Comparison of ENCODE assay signal across 28 cellular contexts in genomic region chr6:54920628-54921027, GRCh38.
"Had no signal": no experiment of that assay in that cellular context is flagged by ENCODE, and none has a peak within 500 bp of the region (broad histone marks: within the 10 kb centered on the region; RNA-seq: fewer than 3 reads in every experiment).

No MANE protein-coding gene starts in this region.

- H3K27ac ChIP-seq: cardiac muscle cell, coronary artery, dorsolateral prefrontal cortex, gastrocnemius medialis, neutrophil, ovary, right lobe of liver, skin epidermis, thoracic aorta had no signal

- H3K4me3 ChIP-seq: cardiac muscle cell, coronary artery, dorsolateral prefrontal cortex, gastrocnemius medialis, ovary, right lobe of liver, skin epidermis, thoracic aorta had no signal

- H3K27me3 ChIP-seq: cardiac muscle cell, dorsolateral prefrontal cortex, gastrocnemius medialis, neutrophil, ovary, right lobe of liver had no signal

- H3K4me1 ChIP-seq: gastrocnemius medialis, right lobe of liver had no signal

- ATAC-seq: activated CD8-positive, alpha-beta T cell treated with anti-CD3 and anti-CD28 coated beads for 36 hours; activated T-cell treated with anti-CD3 and anti-CD28 coated beads, Interleukin-2, amount 50 U/mL, for 4 hours; activated T-helper 17 cell treated with anti-CD3 and anti-CD28 coated beads, Interleukin-2, amount 50 U/mL, for 72 hours; effector memory CD8-positive, alpha-beta T cell; esophagus mucosa; gastrocnemius medialis; left cardiac atrium; left ventricle myocardium superior; right lobe of liver; stimulated activated effector memory CD8-positive, alpha-beta T cell treated with anti-CD3 and anti-CD28 coated beads, Interleukin-12 subunit alpha, Interleukin-12 subunit beta, amount 100 ng/mL, for 72 hours had no signal

- DNase-seq: activated B cell treated with CpG ODN at 0.5 μM for 24 hours; activated CD4-positive, alpha-beta T cell treated with anti-CD3 and anti-CD28 coated beads, Interleukin-2, amount 50 U/mL, for 1 hour; activated CD8-positive, alpha-beta T cell treated with anti-CD3 and anti-CD28 coated beads for 36 hours; activated gamma-delta T cell treated with Interleukin-2 at 50 U/mL for 16 hours; activated naive CD4-positive, alpha-beta T cell treated with anti-CD3 and anti-CD28 coated beads, Interleukin-2, amount 50 U/mL, for 16 hours; activated T-cell treated with anti-CD3 and anti-CD28 coated beads, Interleukin-2, amount 50 U/mL, for 4 hours; cerebellar nuclear complex; dorsolateral prefrontal cortex; effector memory CD8-positive, alpha-beta T cell; gastrocnemius medialis; glutamatergic neuron; islet precursor cell; left cardiac atrium; left ventricle myocardium superior; naive B cell; nephron progenitor cell; ovary; right lobe of liver; stimulated activated CD4-positive, alpha-beta T cell treated with anti-CD3 and anti-CD28 coated beads, Interleukin-12 subunit alpha, Interleukin-12 subunit beta, amount 100 ng/mL, for 4 hours; stimulated activated CD4-positive, alpha-beta T cell treated with anti-CD3 and anti-CD28 coated beads, Interleukin-4, amount 100 ng/mL, for 24 hours had no signal

- H3K36me3 ChIP-seq: cardiac muscle cell, gastrocnemius medialis, neutrophil, ovary, right lobe of liver, thoracic aorta had no signal

- H3K9me3 ChIP-seq: gastrocnemius medialis, neutrophil, ovary, right lobe of liver, thoracic aorta had no signal
